ENCODE assay signal across 9 cellular contexts in genomic region chr9:19378154-19378553, GRCh38. TPM values are rescaled to one million over a fixed set of nuclear protein-coding genes. Genes with fewer than 3 reads are reported as not detected.
DNase-seq lines count a peak whose midpoint lies in the region; ATAC-seq and TF ChIP-seq lines count a peak whose summit lies in the region.
"Had no signal": no experiment of that assay in that cellular context is flagged by ENCODE, and none has a peak within 500 bp of the region (broad histone marks: within the 10 kb centered on the region; RNA-seq: fewer than 3 reads in every experiment).

No MANE protein-coding gene starts in this region.

- peak overlapping the region; percentile 78; the same call in 1 of the 2 replicates for H3K23ac ChIP-seq in IMR-90 (ENCODE audit: low read depth, low read length)

- dilution Hi-C loops in IMR-90 (cut with HindIII; ENCODE audit: low sequenced_read_pairs, unreplicated experiment): no loop called here

- H3K27me3 ChIP-seq in IMR-90 (ENCODE audit: control insufficient read depth, insufficient read depth, low read length): no peaks in the 10 kb centered on the region
- H3K27me3 ChIP-seq in breast epithelium: no peaks in the 10 kb centered on the region

- peaks cover 3 to 39% of the 10 kb centered on the region in 2 experiments; a peak in 3 of 4 replicates for H3K79me1 ChIP-seq in IMR-90 (ENCODE audit: low read depth in 1 of 2, low read length in 2 of 2)

- H3K4ac ChIP-seq in IMR-90 (ENCODE audit: low read depth, low read length): no peak overlapping the region

- H3K14ac ChIP-seq in IMR-90 (replicated peaks; ENCODE audit: low read depth, low read length): no peak overlapping the region

- H3K36me3 ChIP-seq in IMR-90 (ENCODE audit: control insufficient read depth, insufficient read depth, low read length): peaks cover 34% of the 10 kb centered on the region
- H3K36me3 ChIP-seq in breast epithelium: peaks cover 7% of the 10 kb centered on the region

- no peak overlapping the region for H2AK5ac ChIP-seq in IMR-90 (ENCODE audit: low read depth, low read length)

- no peak for ATAC-seq in IMR-90 (ENCODE audit: low read depth)
- no peak for ATAC-seq in naive thymus-derived CD8-positive, alpha-beta T cell

- peaks cover 5% of the 10 kb centered on the region; the same call in 1 of the 2 replicates for H3K9me1 ChIP-seq in IMR-90 (ENCODE audit: insufficient read depth, low read length)

- WGBS in IMR-90 (ENCODE audit: extremely low coverage in 2 of 2, insufficient read length in 1 of 2), 2 experiments: no CpG with 5 or more reads among the region's 5 CpGs

- no peak overlapping the region for H2AFZ ChIP-seq in IMR-90 (replicated peaks; ENCODE audit: low read length, poor library complexity)

- H3K4me1 ChIP-seq in IMR-90 (ENCODE audit: control insufficient read depth, insufficient read depth, low read length): peaks cover 2% of the 10 kb centered on the region; the same call in 1 of the 2 replicates
- H3K4me1 ChIP-seq in breast epithelium: peaks cover 0 to 13% of the 10 kb centered on the region in 2 donors

- H3K27ac ChIP-seq in IMR-90 (ENCODE audit: insufficient read depth, low read length) (no peak overlapping the region), breast epithelium (peak overlapping the region; percentile 23 to 95)

- no peak overlapping the region for H3K56ac ChIP-seq in IMR-90 (ENCODE audit: extremely low read depth, insufficient read depth, low read length)

- no peak overlapping the region for H2BK20ac ChIP-seq in IMR-90 (ENCODE audit: low read depth, low read length)

- H4K8ac ChIP-seq in IMR-90 (ENCODE audit: low read depth in 2 of 2, low read length in 2 of 2): no peak overlapping the region

- H4K91ac ChIP-seq in IMR-90 (ENCODE audit: insufficient read depth, low read depth, low read length): no peak overlapping the region

- in situ Hi-C loops in IMR-90 (cut with MboI; ENCODE audit: low sequenced_read_pairs): no loop called here

- no peak for TF ChIP-seq CTCF in CD14-positive monocyte (IDR thresholded peaks at IDR 0.05)
- no peak for TF ChIP-seq CTCF in IMR-90 (conservative IDR thresholded peaks at IDR 0.05; ENCODE audit: low read depth, low read length)
- TF ChIP-seq CTCF in breast epithelium (IDR thresholded peaks at IDR 0.05): no peak

- H3K4me1 Mint-ChIP-seq in CD14-positive monocyte: peaks cover 32% of the 10 kb centered on the region
- H3K4me1 Mint-ChIP-seq in naive thymus-derived CD8-positive, alpha-beta T cell: peaks cover 23 to 56% (median 41%) of the 10 kb centered on the region in 4 donors

- no peak for TF ChIP-seq RAD21 in IMR-90 (IDR thresholded peaks at IDR 0.05; ENCODE audit: low read length)

- peaks cover 0 to 4% (median 0%) of the 10 kb centered on the region in 3 donors for H3K27me3 Mint-ChIP-seq in CD14-positive monocyte (ENCODE audit: low read depth in 3 of 3)
- H3K27me3 Mint-ChIP-seq in naive thymus-derived CD8-positive, alpha-beta T cell: no peaks in the 10 kb centered on the region

- no peak overlapping the region for H2AK9ac ChIP-seq in IMR-90 (replicated peaks; ENCODE audit: low read depth, low read length, poor library complexity)

- H4K20me1 ChIP-seq in IMR-90 (ENCODE audit: insufficient read depth, low read length): peaks cover 46% of the 10 kb centered on the region; the same call in 1 of the 2 replicates

- H2BK15ac ChIP-seq in IMR-90 (ENCODE audit: low read depth, low read length): no peak overlapping the region

- H2BK5ac ChIP-seq in IMR-90 (ENCODE audit: low read depth, low read length, poor library complexity, severe bottlenecking): no peak overlapping the region

- no peak overlapping the region for H4K5ac ChIP-seq in IMR-90 (ENCODE audit: low read depth, low read length)

- H3K4me3 Mint-ChIP-seq in CD14-positive monocyte: peak overlapping the region in 1 of 2 donors; percentile 35
- H3K4me3 Mint-ChIP-seq in naive thymus-derived CD8-positive, alpha-beta T cell: peak overlapping the region; percentile 93 to 99 (median 97)

- TF ChIP-seq POLR2A in IMR-90 (IDR thresholded peaks at IDR 0.05; ENCODE audit: low read depth, low read length): no peak
- no peak for TF ChIP-seq POLR2A in breast epithelium (IDR thresholded peaks at IDR 0.05)

- DNase-seq in CD14-positive monocyte (ENCODE audit: low spot score) (no peak), IMR-90 (no peak), breast epithelium (ENCODE audit: low spot score in 2 of 2) (no peak), HuH-7.5 (ENCODE audit: low spot score) (no peak), DMS53 treated with DMSO at 0.1 percent for 48 hours (lab: John Stamatoyannopoulos, UW; ENCODE audit: unreplicated experiment) (no peak), SKM-1 treated with dmso at 0.1 percent for 144 hours (lab: John Stamatoyannopoulos, UW; ENCODE audit: unreplicated experiment) (no peak)
- DNase-seq in naive thymus-derived CD8-positive, alpha-beta T cell: no peak
- no peak for DNase-seq in activated CD4-positive, alpha-beta T cell treated with anti-CD3 and anti-CD28 coated beads for 1 hour
- DNase-seq: stimulated activated CD4-positive, alpha-beta T cell treated with anti-CD3 and anti-CD28 coated beads, Interleukin-4, amount 100 ng/mL, for 4 hours had no signal

- H3K4me2 ChIP-seq in IMR-90 (ENCODE audit: low read depth, low read length): peak overlapping the region; percentile 80

- H3K4me3 ChIP-seq in IMR-90 (ENCODE audit: insufficient read depth, low read depth, low read length) (peak overlapping the region; percentile 78; the same call in 1 of the 2 replicates), breast epithelium (peak overlapping the region in 2 of 3 donors; percentile 79 to 81)

- H3K9me3 ChIP-seq in IMR-90 (ENCODE audit: control insufficient read depth, insufficient read depth, low read length) (no peaks in the 10 kb centered on the region), breast epithelium (no peaks in the 10 kb centered on the region)

- no peak overlapping the region for H2BK120ac ChIP-seq in IMR-90 (ENCODE audit: low read depth, low read length)

- peak overlapping the region in 4 of 7 donors; percentile 27 to 97 (median 46) for H3K27ac Mint-ChIP-seq in CD14-positive monocyte
- peak overlapping the region; percentile 22 to 99 (median 98) for H3K27ac Mint-ChIP-seq in naive thymus-derived CD8-positive, alpha-beta T cell

- peaks cover 0 to 4% (median 0%) of the 10 kb centered on the region in 7 donors for H3K9me3 Mint-ChIP-seq in CD14-positive monocyte
- H3K9me3 Mint-ChIP-seq in naive thymus-derived CD8-positive, alpha-beta T cell: peaks cover 0 to 9% (median 0%) of the 10 kb centered on the region in 9 donors

- POLR2A ChIA-PET in IMR-90 (lab: Charles Lee; ENCODE audit: unreplicated experiment): no interaction called here
- POLR2A ChIA-PET in naive thymus-derived CD8-positive, alpha-beta T cell (lab: Charles Lee): interaction anchor here (1.2 kb wide), 1 partner anchor 148 kb away, joined by 5 read pairs; the partner anchor contains the start of gene DENND4C

- H3K9ac ChIP-seq in IMR-90 (ENCODE audit: low read depth, low read length): peak overlapping the region; percentile 96; the same call in 1 of the 2 replicates

- H3K18ac ChIP-seq in IMR-90 (ENCODE audit: low read depth, low read length): no peak overlapping the region

- CTCF ChIA-PET in IMR-90 (lab: Yijun Ruan, JAX): interaction anchor here (0.8 kb wide), 1 partner anchor 48 kb away, joined by 3 read pairs; no protein-coding TSS in a partner anchor

- peaks cover 47 to 58% of the 10 kb centered on the region in 2 donors for H3K36me3 Mint-ChIP-seq in CD14-positive monocyte
- peaks cover 0 to 65% (median 27%) of the 10 kb centered on the region in 3 donors for H3K36me3 Mint-ChIP-seq in naive thymus-derived CD8-positive, alpha-beta T cell

- no TSS peak for BruUV-seq in IMR-90 (replicated peaks; lab: Mats Ljungman, UMichigan)

- intact Hi-C loops in CD14-positive monocyte (cut with micrococcal nuclease): no loop called here
- intact Hi-C loops in IMR-90 (cut with micrococcal nuclease): loop anchor here (2.0 to 10.0 kb wide), 3 partner anchors 147 to 327 kb away; partner anchors contain the start of genes DENND4C and PLIN2
- intact Hi-C loops in breast epithelium (cut with DNase I; ENCODE audit: low total_unique reads): no loop called here

TF ChIP-seq in IMR-90, 13 proteins besides CTCF, POLR2A, EP300 and RAD21:
- TF ChIP-seq FOS (IDR thresholded peaks at IDR 0.05; ENCODE audit: low read depth, low read length) (no peak), NFE2L2 (IDR thresholded peaks at IDR 0.05; ENCODE audit: low read depth, low read length) (no peak), RFX5 (IDR thresholded peaks at IDR 0.05; ENCODE audit: low read depth, low read length) (no peak), CEBPB (IDR thresholded peaks at IDR 0.05; ENCODE audit: low read depth, low read length) (0 out of 2 replicates have a peak, but pooled peaks have one; percentile 33)

RNA-seq across cellular contexts. Expression of gene RPS6, which starts 1.9 kb away (rescaled TPM):
- polyA plus RNA-seq in CD14-positive monocyte (100 to 1,000 TPM; 786 to 858 TPM), IMR-90 (2012; rRNA removed) (1,771 and 1,866 TPM in 2 replicates)
- total RNA-seq in IMR-90 (2012; rRNA removed) (1,399 and 1,416 TPM in 2 replicates), breast epithelium (1,000 to 10,000 TPM; 1,315 to 2,145 (median 2,047) TPM)
- 454 and 1,197 TPM in 2 replicates for polyA plus RNA-seq in IMR-90 (2012; cell fraction: cytosol; rRNA removed)
- polyA plus RNA-seq in IMR-90 (2012; cell fraction: nucleus; rRNA removed; ENCODE audit: low replicate concordance): 83.2 and 613 TPM in 2 replicates
- 1,000 to 10,000 TPM; 4,259 to 4,314 TPM for total RNA-seq in naive thymus-derived CD8-positive, alpha-beta T cell
- 1,000 to 10,000 TPM; 3,702 to 4,381 (median 4,381) TPM for polyA plus RNA-seq in naive thymus-derived CD8-positive, alpha-beta T cell

RNA-seq across cellular contexts. Expression of gene ACER2, which starts 30.7 kb away (rescaled TPM):
- under 1 TPM in 1 of 2 donors, not detected in 1; 0.17 TPM for polyA plus RNA-seq in CD14-positive monocyte
- total RNA-seq in IMR-90 (2012; rRNA removed): 1.6 and 1.9 TPM in 2 replicates
- 0.66 and 0.84 TPM in 2 replicates for polyA plus RNA-seq in IMR-90 (2012; rRNA removed)
- polyA plus RNA-seq in IMR-90 (2012; cell fraction: cytosol; rRNA removed): 0.34 and 0.37 TPM in 2 replicates
- 0.58 and 2.3 TPM in 2 replicates for polyA plus RNA-seq in IMR-90 (2012; cell fraction: nucleus; rRNA removed; ENCODE audit: low replicate concordance)
- 10 to 100 TPM; 11.0 to 17.6 (median 16.7) TPM for total RNA-seq in breast epithelium
- total RNA-seq in naive thymus-derived CD8-positive, alpha-beta T cell: 1 to 10 TPM; 4.5 to 5.5 TPM
- polyA plus RNA-seq in naive thymus-derived CD8-positive, alpha-beta T cell: 1 to 10 TPM in 1 of 3 donors, under 1 TPM in 2; 0.51 to 1.2 (median 0.80) TPM
